Comparison of ENCODE assay signal across 19 cellular contexts in genomic region chr5:6598351-6598900, GRCh38. TPM values are rescaled to one million over a fixed set of nuclear protein-coding genes. Genes with fewer than 3 reads are reported as not detected.
DNase-seq lines count a peak whose midpoint lies in the region; ATAC-seq and TF ChIP-seq lines count a peak whose summit lies in the region.
"Had no signal": no experiment of that assay in that cellular context is flagged by ENCODE, and none has a peak within 500 bp of the region (broad histone marks: within the 10 kb centered on the region; RNA-seq: fewer than 3 reads in every experiment).

No MANE protein-coding gene starts in this region.

- H2AFZ ChIP-seq in GM23248, result no peak overlapping the region

- in situ Hi-C loops in GM23248 (cut with MboI), result no loop called here

- peak; percentile 64 to 75 for ATAC-seq in right cardiac atrium
- no peak for ATAC-seq in stimulated activated naive B cell treated with anti-CD40 and anti-IgM and Interleukin-4, amounts not matched to agents 10 μg/mL and 1 μg/mL and 100 μg/mL, for 72 hours (replicated peaks)
- ATAC-seq in HG02588 (IDR thresholded peaks at IDR 0.05; ENCODE audit: unreplicated experiment), result no peak

- TF ChIP-seq CTCF in endodermal cell (conservative IDR thresholded peaks at IDR 0.05), result no peak

- peak; percentile 70 for DNase-seq in GM23248
- DNase-seq in endodermal cell, result peak; percentile 40
- peak in 2 of 3 donors; percentile 41 to 52 for DNase-seq in right cardiac atrium
- no peak for DNase-seq in stimulated activated naive B cell treated with anti-CD40 and anti-IgM and Interleukin-4, amounts not matched to agents 10 μg/mL and 1 μg/mL and 100 μg/mL, for 72 hours
- DNase-seq in DMS114 treated with DMSO at 0.1 percent for 48 hours (lab: John Stamatoyannopoulos, UW; ENCODE audit: unreplicated experiment), result no peak
- DNase-seq in NCI-H2107 treated with DMSO at 0.1 percent for 48 hours (lab: John Stamatoyannopoulos, UW; ENCODE audit: unreplicated experiment), result no peak
- no peak for DNase-seq in SHP77 treated with DMSO at 0.1 percent for 48 hours (lab: John Stamatoyannopoulos, UW)
- DNase-seq: activated CD4-positive, alpha-beta T cell treated with anti-CD3 and anti-CD28 coated beads for 1 hour; activated effector memory CD4-positive, alpha-beta T cell treated with anti-CD3 and anti-CD28 coated beads, Interleukin-2, amount 50 U/mL, for 16 hours; dermis blood vessel endothelial cell; KG1; NCI-H1092 treated with DMSO at 0.1 percent for 48 hours; NCI-H526 treated with DMSO at 0.1 percent for 48 hours; small intestine; stimulated activated CD4-positive, alpha-beta T cell treated with anti-CD3 and anti-CD28 coated beads, Interleukin-4, amount 100 ng/mL, for 4 hours; stimulated activated CD8-positive, alpha-beta memory T cell treated with anti-CD3 and anti-CD28 coated beads, Interleukin-4, amount 100 ng/mL, for 48 hours; testis had no signal

- no peaks in the 10 kb centered on the region for H3K79me2 ChIP-seq in GM23248 (ENCODE audit: insufficient read depth)

- peaks cover 9% of the 10 kb centered on the region for H3K9me3 Mint-ChIP-seq in endodermal cell
- H3K9me3 Mint-ChIP-seq in stimulated activated naive B cell treated with anti-CD40 and anti-IgM and Interleukin-4, amounts not matched to agents 10 μg/mL and 1 μg/mL and 100 μg/mL, for 72 hours, result no peaks in the 10 kb centered on the region

- H3K27me3 Mint-ChIP-seq in endodermal cell (ENCODE audit: insufficient read depth), result no peaks in the 10 kb centered on the region
- H3K27me3 Mint-ChIP-seq in stimulated activated naive B cell treated with anti-CD40 and anti-IgM and Interleukin-4, amounts not matched to agents 10 μg/mL and 1 μg/mL and 100 μg/mL, for 72 hours, result no peaks in the 10 kb centered on the region

- peaks cover 4% of the 10 kb centered on the region for H3K4me1 ChIP-seq in GM23248 (ENCODE audit: insufficient read depth)
- H3K4me1 ChIP-seq in endodermal cell (ENCODE audit: control insufficient read depth, insufficient read depth, low read length), result peaks cover 10% of the 10 kb centered on the region
- H3K4me1 ChIP-seq in right cardiac atrium (ENCODE audit: control insufficient read depth, insufficient read depth, low read length), result no peaks in the 10 kb centered on the region
- H3K4me1 ChIP-seq: SJSA1, testis had no signal

- peaks cover 85% of the 10 kb centered on the region for H3K36me3 Mint-ChIP-seq in endodermal cell (ENCODE audit: low read depth)
- peaks cover 60 to 84% of the 10 kb centered on the region in 2 donors for H3K36me3 Mint-ChIP-seq in stimulated activated naive B cell treated with anti-CD40 and anti-IgM and Interleukin-4, amounts not matched to agents 10 μg/mL and 1 μg/mL and 100 μg/mL, for 72 hours

- H3K36me3 ChIP-seq in GM23248 (ENCODE audit: low read depth), result peaks cover 24% of the 10 kb centered on the region
- H3K36me3 ChIP-seq in endodermal cell (ENCODE audit: control insufficient read depth, insufficient read depth, low read length), result peaks cover 65% of the 10 kb centered on the region

- WGBS in GM23248 (ENCODE audit: low coverage in 1 of 2, low lambda C conversion rate in 2 of 2, missing lambda C conversion rate in 2 of 2), 2 experiments, result 61 to 63% methylated on average over 14 of the region's 14 CpGs
- 86 to 92% methylated on average over 10 to 14 of the region's 14 CpGs for WGBS in endodermal cell (ENCODE audit: insufficient coverage in 1 of 2, insufficient read length in 1 of 2), 2 experiments
- WGBS in right cardiac atrium, result 68% methylated on average over 14 of the region's 14 CpGs

- no peak overlapping the region for H3K27ac Mint-ChIP-seq in endodermal cell
- peak overlapping the region; percentile 20 for H3K27ac Mint-ChIP-seq in stimulated activated naive B cell treated with anti-CD40 and anti-IgM and Interleukin-4, amounts not matched to agents 10 μg/mL and 1 μg/mL and 100 μg/mL, for 72 hours

- peaks cover 26% of the 10 kb centered on the region for H3K4me1 Mint-ChIP-seq in endodermal cell
- peaks cover 0 to 2% of the 10 kb centered on the region in 2 donors for H3K4me1 Mint-ChIP-seq in stimulated activated naive B cell treated with anti-CD40 and anti-IgM and Interleukin-4, amounts not matched to agents 10 μg/mL and 1 μg/mL and 100 μg/mL, for 72 hours

- peaks cover 18% of the 10 kb centered on the region for H3F3A ChIP-seq in GM23248 (ENCODE audit: insufficient read depth)

- H3K4me2 ChIP-seq in GM23248 (ENCODE audit: unreplicated experiment), result no peak overlapping the region

- H3K4me3 Mint-ChIP-seq in endodermal cell, result no peak overlapping the region
- H3K4me3 Mint-ChIP-seq in stimulated activated naive B cell treated with anti-CD40 and anti-IgM and Interleukin-4, amounts not matched to agents 10 μg/mL and 1 μg/mL and 100 μg/mL, for 72 hours, result no peak overlapping the region

- no peaks in the 10 kb centered on the region for H3K27me3 ChIP-seq in GM23248 (replicated peaks; ENCODE audit: insufficient read depth)
- H3K27me3 ChIP-seq in endodermal cell (ENCODE audit: control insufficient read depth, insufficient read depth, low read length, poor library complexity, severe bottlenecking), result no peaks in the 10 kb centered on the region
- H3K27me3 ChIP-seq in right cardiac atrium (ENCODE audit: control insufficient read depth, insufficient read depth), result no peaks in the 10 kb centered on the region
- H3K27me3 ChIP-seq: SJSA1, testis had no signal

- no peaks in the 10 kb centered on the region for H4K20me1 ChIP-seq in GM23248 (ENCODE audit: insufficient read depth)

- H3K4me3 ChIP-seq in GM23248, result no peak overlapping the region
- H3K4me3 ChIP-seq in endodermal cell (ENCODE audit: low read length), result no peak overlapping the region
- H3K4me3 ChIP-seq in right cardiac atrium (ENCODE audit: low read length), result no peak overlapping the region
- H3K4me3 ChIP-seq: SJSA1, testis had no signal

- no peaks in the 10 kb centered on the region for H3K9me3 ChIP-seq in GM23248 (ENCODE audit: low read depth)
- peaks cover 12% of the 10 kb centered on the region for H3K9me3 ChIP-seq in endodermal cell (ENCODE audit: control insufficient read depth, low read length)
- no peaks in the 10 kb centered on the region for H3K9me3 ChIP-seq in right cardiac atrium (ENCODE audit: control insufficient read depth, low read length)
- H3K9me3 ChIP-seq: SJSA1, testis had no signal

- peak overlapping the region; percentile 48 for H3K27ac ChIP-seq in GM23248
- no peak overlapping the region for H3K27ac ChIP-seq in endodermal cell (ENCODE audit: low read depth, low read length)
- peak overlapping the region; percentile 18 for H3K27ac ChIP-seq in right cardiac atrium (ENCODE audit: low read length)
- H3K27ac ChIP-seq: SJSA1, testis had no signal

- H3K9me2 ChIP-seq in GM23248 (ENCODE audit: insufficient read depth), result no peaks in the 10 kb centered on the region

- H3K9ac ChIP-seq in GM23248, result no peak overlapping the region
- no peak overlapping the region for H3K9ac ChIP-seq in endodermal cell (ENCODE audit: extremely low read depth, low read length, poor library complexity, severe bottlenecking)

- intact Hi-C loops in right cardiac atrium (cut with DNase I), result no loop called here

RNA-seq across cellular contexts. Expression of gene NSUN2, which starts 34.4 kb away (rescaled TPM):
- total RNA-seq in GM23248 (2014; rRNA removed; shearing (Covaris generic)), result 43.0 and 51.0 TPM in 2 replicates
- 47.2 and 48.2 TPM in 2 replicates for polyA plus RNA-seq in GM23248 (2016; fragmentation: Nextera tagmentation; extraction: Ambion mirVana)
- total RNA-seq in endodermal cell, result 10 to 100 TPM; 71.8 to 90.8 TPM
- 55.2 TPM for polyA plus RNA-seq in endodermal cell (2013, experiment 1 of 2)
- 53.9 TPM for polyA plus RNA-seq in endodermal cell (2013, experiment 2 of 2)
- total RNA-seq in right cardiac atrium, result 10 to 100 TPM; 26.2 to 31.2 (median 27.2) TPM
- 23.7 TPM for polyA plus RNA-seq in right cardiac atrium

RNA-seq across cellular contexts. Expression of gene SRD5A1, which starts 34.8 kb away (rescaled TPM):
- 11.8 and 20.2 TPM in 2 replicates for total RNA-seq in GM23248 (2014; rRNA removed; shearing (Covaris generic))
- polyA plus RNA-seq in GM23248 (2016; fragmentation: Nextera tagmentation; extraction: Ambion mirVana) (18.8 and 18.9 TPM in 2 replicates), right cardiac atrium (1.4 TPM)
- total RNA-seq in endodermal cell (10 to 100 TPM; 15.0 to 16.2 TPM), right cardiac atrium (1 to 10 TPM; 2.8 to 3.0 (median 2.9) TPM)
- 20.6 TPM for polyA plus RNA-seq in endodermal cell (2013, experiment 1 of 2)
- polyA plus RNA-seq in endodermal cell (2013, experiment 2 of 2), result 18.0 TPM

Comparison
In these comparisons a context has a peak if more than half of its experiments do, and no peak if none do; other contexts are left out.
1. DNase-seq: peak in GM23248 (single experiment), endodermal cell (single experiment) and right cardiac atrium (2 of 3); none in stimulated activated naive B cell treated with anti-CD40 and anti-IgM and Interleukin-4, amounts not matched to agents 10 μg/mL and 1 μg/mL and 100 μg/mL, for 72 hours (single experiment), DMS114 treated with DMSO at 0.1 percent for 48 hours (single experiment), NCI-H2107 treated with DMSO at 0.1 percent for 48 hours (single experiment) and SHP77 treated with DMSO at 0.1 percent for 48 hours (single experiment).
2. ATAC-seq: peak in right cardiac atrium (2 of 2); none in stimulated activated naive B cell treated with anti-CD40 and anti-IgM and Interleukin-4, amounts not matched to agents 10 μg/mL and 1 μg/mL and 100 μg/mL, for 72 hours (0 of 2) and HG02588 (single experiment).